In the genomic region with DNA sequence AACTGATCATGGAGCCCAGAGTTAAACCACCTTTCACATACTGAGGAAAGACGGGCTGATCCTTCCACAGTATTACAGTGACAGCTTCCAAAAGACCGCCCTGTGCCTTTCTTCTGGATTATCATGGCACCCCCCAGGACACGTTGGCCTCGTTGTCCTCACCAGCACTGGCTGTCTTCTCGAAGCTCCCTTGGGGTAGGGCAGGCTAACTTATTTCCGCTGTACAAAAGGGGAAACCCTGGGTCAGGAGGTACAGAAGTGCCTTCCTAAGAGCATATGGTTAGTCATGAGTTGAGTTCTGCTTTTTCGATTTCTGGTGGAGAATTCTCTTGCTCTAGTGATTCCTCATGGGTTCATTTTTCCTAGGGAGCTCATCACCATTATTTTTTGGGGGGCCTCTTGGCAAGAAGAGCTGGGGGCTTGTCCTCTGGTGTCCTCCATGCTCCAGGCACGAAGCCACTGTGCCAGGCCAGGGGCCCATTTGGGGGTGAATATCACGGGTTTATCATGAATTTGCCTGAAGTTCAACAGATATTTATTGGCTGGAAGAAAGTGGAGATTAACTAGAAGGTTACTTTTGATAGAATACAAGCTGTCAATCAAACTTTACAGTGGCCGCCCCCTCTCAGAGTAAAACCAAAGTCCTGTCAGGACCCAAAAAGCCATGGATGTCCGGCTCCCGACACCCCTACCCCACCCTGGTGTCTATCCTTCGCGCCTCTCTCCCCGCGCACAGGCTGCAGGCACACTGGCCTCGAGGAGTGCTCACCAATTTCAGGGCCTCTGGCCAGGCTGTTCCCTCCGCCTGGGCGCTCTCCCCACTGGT, we compare ENCODE assay signal across 8 cellular contexts. TPM values are rescaled to one million over a fixed set of nuclear protein-coding genes. Genes with fewer than 3 reads are reported as not detected.
DNase-seq lines count a peak whose midpoint lies in the region; ATAC-seq and TF ChIP-seq lines count a peak whose summit lies in the region.

No MANE protein-coding gene starts in this region.

- H3K4me1 Mint-ChIP-seq in activated B cell treated with CpG ODN at 0.5 μM for 24 hours (peaks cover 85% of the 10 kb centered on the region), glutamatergic neuron (ENCODE audit: low read depth, unreplicated experiment) (peaks cover 10% of the 10 kb centered on the region), osteocyte (ENCODE audit: unreplicated experiment) (peaks cover 2% of the 10 kb centered on the region), neural progenitor cell (peaks cover 15% of the 10 kb centered on the region)

- H3K27me3 Mint-ChIP-seq in activated B cell treated with CpG ODN at 0.5 μM for 24 hours (no peaks in the 10 kb centered on the region), glutamatergic neuron (ENCODE audit: unreplicated experiment) (peaks cover 14% of the 10 kb centered on the region), osteocyte (ENCODE audit: unreplicated experiment) (no peaks in the 10 kb centered on the region), neural progenitor cell (ENCODE audit: insufficient read depth, low read depth) (peaks cover 4% of the 10 kb centered on the region)

- WGBS in heart right ventricle, 2 donors: 86 to 91% methylated on average over 19 of the region's 19 CpGs

- H3K4me3 ChIP-seq in heart right ventricle: no peak overlapping the region
- H3K4me3 ChIP-seq in neural progenitor cell: no peak overlapping the region

- H3K9me3 Mint-ChIP-seq in activated B cell treated with CpG ODN at 0.5 μM for 24 hours (no peaks in the 10 kb centered on the region), glutamatergic neuron (ENCODE audit: unreplicated experiment) (peaks cover 3% of the 10 kb centered on the region), osteocyte (ENCODE audit: unreplicated experiment) (no peaks in the 10 kb centered on the region), neural progenitor cell (no peaks in the 10 kb centered on the region)

- POLR2A ChIA-PET in activated B cell treated with CpG ODN at 0.5 μM for 24 hours (lab: Charles Lee): interaction anchor here (0.5 to 2.0 kb wide), 10 partner anchors 9 to 288 kb away, joined by 3 to 11 read pairs (median 5); no protein-coding TSS in a partner anchor

- no peak overlapping the region for H3K9ac ChIP-seq in neural progenitor cell

- H3F3A ChIP-seq in neural progenitor cell (ENCODE audit: low read depth): no peaks in the 10 kb centered on the region

- no peak overlapping the region for H2AFZ ChIP-seq in neural progenitor cell (replicated peaks)

- peak in 6 of 8 donors; percentile 42 to 74 (median 60) for ATAC-seq in heart right ventricle
- ATAC-seq in HG03095 (IDR thresholded peaks at IDR 0.05; ENCODE audit: unreplicated experiment): peak; percentile 52
- ATAC-seq in activated B cell treated with CpG ODN at 0.5 μM for 24 hours (ENCODE audit: low read depth): peak; percentile 86

- no peaks in the 10 kb centered on the region for H3K79me2 ChIP-seq in neural progenitor cell (ENCODE audit: low read depth)

- no peak overlapping the region for H3K4me2 ChIP-seq in neural progenitor cell

- H3K36me3 Mint-ChIP-seq in activated B cell treated with CpG ODN at 0.5 μM for 24 hours (ENCODE audit: low read depth) (no peaks in the 10 kb centered on the region), glutamatergic neuron (ENCODE audit: unreplicated experiment) (no peaks in the 10 kb centered on the region), osteocyte (ENCODE audit: unreplicated experiment) (no peaks in the 10 kb centered on the region), neural progenitor cell (no peaks in the 10 kb centered on the region)

- H3K4me1 ChIP-seq in heart right ventricle (peaks cover 0 to 11% (median 0%) of the 10 kb centered on the region in 9 donors), neural progenitor cell (peaks cover 7% of the 10 kb centered on the region)

- no peaks in the 10 kb centered on the region for H3K9me3 ChIP-seq in heart right ventricle
- H3K9me3 ChIP-seq in neural progenitor cell (ENCODE audit: low read depth): no peaks in the 10 kb centered on the region

- intact Hi-C loops in heart right ventricle (cut with DNase I): no loop called here
- intact Hi-C loops in cardiac septum (cut with DNase I): no loop called here
- intact Hi-C loops in activated B cell treated with CpG ODN at 0.5 μM for 24 hours (cut with micrococcal nuclease): loop anchor here (1.0 to 10.0 kb wide), 4 partner anchors 9 to 756 kb away; a partner anchor contains a TSS

- H3K27ac Mint-ChIP-seq in activated B cell treated with CpG ODN at 0.5 μM for 24 hours (peak overlapping the region; percentile 97), glutamatergic neuron (ENCODE audit: unreplicated experiment) (no peak overlapping the region), osteocyte (ENCODE audit: unreplicated experiment) (no peak overlapping the region), neural progenitor cell (no peak overlapping the region)

- TF ChIP-seq CTCF in heart right ventricle (IDR thresholded peaks at IDR 0.05) (no peak), activated B cell treated with CpG ODN at 0.5 μM for 24 hours (IDR thresholded peaks at IDR 0.05) (no peak), glutamatergic neuron (IDR thresholded peaks at IDR 0.05; ENCODE audit: partially characterized antibody, unreplicated experiment) (no peak), osteocyte (IDR thresholded peaks at IDR 0.05) (no peak), neural progenitor cell (IDR thresholded peaks at IDR 0.05) (no peak)

- H3K27ac ChIP-seq in heart right ventricle (peak overlapping the region in 1 of 10 donors; percentile 56), neural progenitor cell (no peak overlapping the region)

- peak overlapping the region; percentile 68 for H3K4me3 Mint-ChIP-seq in activated B cell treated with CpG ODN at 0.5 μM for 24 hours
- H3K4me3 Mint-ChIP-seq in glutamatergic neuron (ENCODE audit: unreplicated experiment): no peak overlapping the region
- no peak overlapping the region for H3K4me3 Mint-ChIP-seq in osteocyte (ENCODE audit: unreplicated experiment)
- H3K4me3 Mint-ChIP-seq in neural progenitor cell: no peak overlapping the region

- H3K36me3 ChIP-seq in heart right ventricle (no peaks in the 10 kb centered on the region), neural progenitor cell (no peaks in the 10 kb centered on the region)

- DNase-seq in heart right ventricle (no peak), cardiac septum (ENCODE audit: low spot score) (no peak), activated B cell treated with CpG ODN at 0.5 μM for 24 hours (peak; percentile 46), glutamatergic neuron (no peak), osteocyte (ENCODE audit: extremely low spot score, unreplicated experiment) (no peak), neural progenitor cell (ENCODE audit: low spot score) (no peak)
- DNase-seq in activated CD4-positive, CD25-positive, alpha-beta regulatory T cell (lab: John Stamatoyannopoulos, UW): no peak

- H4K20me1 ChIP-seq in neural progenitor cell (ENCODE audit: low read depth): no peaks in the 10 kb centered on the region

- CTCF ChIA-PET in activated B cell treated with CpG ODN at 0.5 μM for 24 hours (lab: Charles Lee): interaction anchor here (1.0 kb wide), 1 partner anchor 74 kb away, joined by 5 read pairs; no protein-coding TSS in a partner anchor

- H3K27me3 ChIP-seq in heart right ventricle: peaks cover 0 to 13% (median 0%) of the 10 kb centered on the region in 7 donors
- H3K27me3 ChIP-seq in neural progenitor cell: no peaks in the 10 kb centered on the region

RNA-seq across cellular contexts. Expression of a gene that starts 8.8 kb away (rescaled TPM):
- total RNA-seq in heart right ventricle (10 to 100 TPM in 7 of 10 donors, 1 to 10 TPM in 3; 8.4 to 15.6 (median 10.9) TPM), cardiac septum (12.5 TPM), activated B cell treated with CpG ODN at 0.5 μM for 24 hours (120 and 124 TPM in 2 replicates), glutamatergic neuron (ENCODE audit: unreplicated experiment) (16.7 TPM), osteocyte (15.9 and 18.8 TPM in 2 replicates), neural progenitor cell (ENCODE audit: low replicate concordance) (15.7 and 18.1 TPM in 2 replicates)
- 1 to 10 TPM; 2.3 to 2.7 TPM for polyA plus RNA-seq in heart right ventricle
